ENCODE assay signal across 8 cellular contexts in the genomic region with DNA sequence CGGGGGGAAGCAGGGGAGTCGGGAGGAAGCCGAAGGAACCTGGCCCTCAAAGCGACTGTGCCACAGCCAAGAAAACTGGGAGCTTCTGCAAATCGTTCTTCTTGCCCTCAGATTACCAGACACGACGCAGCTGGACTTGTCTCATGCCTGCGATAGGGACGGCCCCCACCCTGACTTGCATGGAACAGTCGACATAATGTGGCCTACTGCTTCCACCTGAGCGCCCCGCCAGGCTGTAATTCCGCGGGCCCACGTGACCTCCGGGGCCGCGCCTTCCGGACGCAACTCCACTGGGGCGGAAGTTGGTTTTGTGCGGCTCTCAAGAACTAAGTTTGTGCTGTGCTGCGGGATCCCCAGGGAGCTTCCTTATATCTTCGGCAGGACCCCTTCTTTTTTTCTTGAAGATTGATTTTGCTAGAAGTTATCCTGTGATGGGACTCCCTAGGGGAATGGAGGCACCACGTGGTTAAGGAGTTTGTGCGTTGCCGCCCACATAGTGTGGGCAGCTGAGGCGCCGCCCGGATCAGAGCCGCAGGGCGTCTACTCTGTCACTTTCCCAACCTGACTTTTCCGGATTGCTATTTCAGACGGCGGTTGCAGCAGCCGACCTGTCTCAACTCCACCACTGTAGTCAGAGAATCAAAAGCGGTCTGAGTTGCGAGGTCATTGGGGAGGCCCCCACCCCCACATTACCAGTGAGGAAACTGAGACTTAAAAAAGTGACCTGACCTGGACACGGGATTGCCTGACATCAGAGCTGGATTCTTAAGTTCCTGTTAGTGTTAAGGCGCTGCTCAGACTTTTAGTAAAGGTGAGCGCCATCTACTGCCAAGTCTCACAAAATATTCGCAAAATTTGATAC. TPM values are rescaled to one million over a fixed set of nuclear protein-coding genes. Genes with fewer than 3 reads are reported as not detected.
DNase-seq lines count a peak whose midpoint lies in the region; ATAC-seq lines count a peak whose summit lies in the region.

No MANE protein-coding gene starts in this region.

- peak; percentile 63 for ATAC-seq in GM19351 (IDR thresholded peaks at IDR 0.05; ENCODE audit: unreplicated experiment)
- ATAC-seq in HG03520 (IDR thresholded peaks at IDR 0.05; ENCODE audit: unreplicated experiment), result peak; percentile 57

- H3K4me1 Mint-ChIP-seq in activated CD4-positive, alpha-beta T cell treated with anti-CD3 and anti-CD28 coated beads, Interleukin-2, amount 10 ng/mL, durations not matched to agents 7 days and 5 days, result peaks cover 35% of the 10 kb centered on the region

- peaks cover 28% of the 10 kb centered on the region for H3K36me3 Mint-ChIP-seq in activated CD4-positive, alpha-beta T cell treated with anti-CD3 and anti-CD28 coated beads, Interleukin-2, amount 10 ng/mL, durations not matched to agents 7 days and 5 days (ENCODE audit: low read depth)

- H3K4me3 Mint-ChIP-seq in activated CD4-positive, alpha-beta T cell treated with anti-CD3 and anti-CD28 coated beads, Interleukin-2, amount 10 ng/mL, durations not matched to agents 7 days and 5 days, result peak overlapping the region; percentile 90

- no peaks in the 10 kb centered on the region for H3K9me3 Mint-ChIP-seq in activated CD4-positive, alpha-beta T cell treated with anti-CD3 and anti-CD28 coated beads, Interleukin-2, amount 10 ng/mL, durations not matched to agents 7 days and 5 days

- DNase-seq in C1 segment of cervical spinal cord (lab: John Stamatoyannopoulos, UW), result peak; percentile 92 to 99 (median 98)
- DNase-seq in NCI-H526 (lab: John Stamatoyannopoulos, UW), result peak; percentile 95 to 96
- peak; percentile 93 for DNase-seq in activated CD4-positive, alpha-beta T cell treated with anti-CD3 and anti-CD28 coated beads, Interleukin-2, amount 10 ng/mL, durations not matched to agents 7 days and 5 days
- DNase-seq in dedifferentiated amniotic fluid mesenchymal stem cell (ENCODE audit: extremely low spot score), result peak; percentile 91
- peak; percentile 98 for DNase-seq in left kidney (ENCODE audit: low read depth, low spot score)
- DNase-seq in stimulated activated CD4-positive, alpha-beta T cell treated with anti-CD3 and anti-CD28 coated beads, Interleukin-2, amount 100 ng/mL, for 24 hours, result peak; percentile 89 to 92

- no peaks in the 10 kb centered on the region for H3K27me3 Mint-ChIP-seq in activated CD4-positive, alpha-beta T cell treated with anti-CD3 and anti-CD28 coated beads, Interleukin-2, amount 10 ng/mL, durations not matched to agents 7 days and 5 days

- peak overlapping the region; percentile 98 for H3K27ac Mint-ChIP-seq in activated CD4-positive, alpha-beta T cell treated with anti-CD3 and anti-CD28 coated beads, Interleukin-2, amount 10 ng/mL, durations not matched to agents 7 days and 5 days

- CTCF ChIA-PET in activated CD4-positive, alpha-beta T cell treated with anti-CD3 and anti-CD28 coated beads, Interleukin-2, amount 10 ng/mL, durations not matched to agents 7 days and 5 days (lab: Charles Lee), result interaction anchor here (0.6 to 4.8 kb wide), 28 partner anchors 9 to 543 kb away, joined by 3 to 36 read pairs (median 6); a partner anchor contains a TSS

- POLR2A ChIA-PET in activated CD4-positive, alpha-beta T cell treated with anti-CD3 and anti-CD28 coated beads, Interleukin-2, amount 10 ng/mL, durations not matched to agents 7 days and 5 days (lab: Charles Lee), result interaction anchor here (0.6 to 2.4 kb wide), 4 partner anchors 9 to 289 kb away, joined by 3 to 9 read pairs (median 4); no protein-coding TSS in a partner anchor

RNA-seq across cellular contexts. Expression of a gene that starts 0.5 kb away (rescaled TPM):
- total RNA-seq in activated CD4-positive, alpha-beta T cell treated with anti-CD3 and anti-CD28 coated beads, Interleukin-2, amount 10 ng/mL, durations not matched to agents 7 days and 5 days, result 100 to 1,000 TPM; 270 to 275 TPM

RNA-seq across cellular contexts. Expression of a gene that starts 57.6 kb away (rescaled TPM):
- total RNA-seq in activated CD4-positive, alpha-beta T cell treated with anti-CD3 and anti-CD28 coated beads, Interleukin-2, amount 10 ng/mL, durations not matched to agents 7 days and 5 days, result under 1 TPM; 0.17 to 0.22 TPM

RNA-seq across cellular contexts. Expression of a gene that starts 57.7 kb away (rescaled TPM):
- 10 to 100 TPM; 13.0 to 14.0 TPM for total RNA-seq in activated CD4-positive, alpha-beta T cell treated with anti-CD3 and anti-CD28 coated beads, Interleukin-2, amount 10 ng/mL, durations not matched to agents 7 days and 5 days

Comparison
In these comparisons a context has a peak if more than half of its experiments do, and no peak if none do; other contexts are left out.
1. Peak in every context shown above with its lines: DNase-seq and ATAC-seq.